ENCODE assay signal across 19 cellular contexts in genomic region chr4:142516686-142517145, GRCh38.
DNase-seq lines count a peak whose midpoint lies in the region; ATAC-seq and TF ChIP-seq lines count a peak whose summit lies in the region.
"Had no signal": no experiment of that assay in that cellular context is flagged by ENCODE, and none has a peak within 500 bp of the region (broad histone marks: within the 10 kb centered on the region; RNA-seq: fewer than 3 reads in every experiment).

No MANE protein-coding gene starts in this region.

- no peak for TF ChIP-seq CTCF in Calu3 (IDR thresholded peaks at IDR 0.05; ENCODE audit: unreplicated experiment)
- no peak for TF ChIP-seq CTCF in PC-9 (conservative IDR thresholded peaks at IDR 0.05)
- TF ChIP-seq CTCF in foreskin fibroblast (IDR thresholded peaks at IDR 0.05; ENCODE audit: low read depth, low read length), result no peak
- no peak for TF ChIP-seq CTCF in neural crest cell (conservative IDR thresholded peaks at IDR 0.05)

- POLR2A ChIA-PET in PC-9 (lab: Charles Lee; ENCODE audit: unreplicated experiment), result no interaction called here

- H3K9me3 Mint-ChIP-seq in Calu3 (ENCODE audit: low read depth, unreplicated experiment), result no peaks in the 10 kb centered on the region
- H3K9me3 Mint-ChIP-seq in neural crest cell, result no peaks in the 10 kb centered on the region
- H3K9me3 Mint-ChIP-seq: activated naive CD8-positive, alpha-beta T cell treated with anti-CD3 and anti-CD28 coated beads, Interleukin-2, amount 10 ng/mL, durations not matched to agents 7 days and 5 days had no signal

- peaks cover 21% of the 10 kb centered on the region for H3K4me1 ChIP-seq in PC-9 (replicated peaks; ENCODE audit: insufficient read depth)
- H3K4me1 ChIP-seq: psoas muscle, thyroid gland had no signal

- H3K27me3 Mint-ChIP-seq in Calu3 (ENCODE audit: unreplicated experiment) (no peaks in the 10 kb centered on the region), neural crest cell (ENCODE audit: low read depth) (no peaks in the 10 kb centered on the region)
- H3K27me3 Mint-ChIP-seq: activated naive CD8-positive, alpha-beta T cell treated with anti-CD3 and anti-CD28 coated beads, Interleukin-2, amount 10 ng/mL, durations not matched to agents 7 days and 5 days had no signal

- peaks cover 39% of the 10 kb centered on the region for H3K4me1 Mint-ChIP-seq in Calu3 (ENCODE audit: low read depth, unreplicated experiment)
- peaks cover 11% of the 10 kb centered on the region for H3K4me1 Mint-ChIP-seq in neural crest cell
- H3K4me1 Mint-ChIP-seq: activated naive CD8-positive, alpha-beta T cell treated with anti-CD3 and anti-CD28 coated beads, Interleukin-2, amount 10 ng/mL, durations not matched to agents 7 days and 5 days had no signal

- H3K4me3 ChIP-seq in PC-9, result no peak overlapping the region
- H3K4me3 ChIP-seq in foreskin fibroblast (ENCODE audit: low read depth in 1 of 2, low read length in 2 of 2), result no peak overlapping the region
- H3K4me3 ChIP-seq: coronary artery, esophagus muscularis mucosa, psoas muscle, thyroid gland had no signal

- no peaks in the 10 kb centered on the region for H3K79me2 ChIP-seq in PC-9 (ENCODE audit: low read depth)

- H3K27ac Mint-ChIP-seq in Calu3 (ENCODE audit: unreplicated experiment) (peak overlapping the region; percentile 83), neural crest cell (ENCODE audit: unreplicated experiment) (peak overlapping the region; percentile 94)
- H3K27ac Mint-ChIP-seq: activated naive CD8-positive, alpha-beta T cell treated with anti-CD3 and anti-CD28 coated beads, Interleukin-2, amount 10 ng/mL, durations not matched to agents 7 days and 5 days had no signal

- H3K4me3 Mint-ChIP-seq in Calu3 (ENCODE audit: low read depth, unreplicated experiment) (peak overlapping the region; percentile 7), neural crest cell (no peak overlapping the region)
- H3K4me3 Mint-ChIP-seq: activated naive CD8-positive, alpha-beta T cell treated with anti-CD3 and anti-CD28 coated beads, Interleukin-2, amount 10 ng/mL, durations not matched to agents 7 days and 5 days had no signal

- DNase-seq in Calu3 (peak; percentile 17), PC-9 (peak; percentile 6 to 75), foreskin fibroblast (peak; percentile 26 to 30), neural crest cell (ENCODE audit: low read depth, low spot score) (no peak), NCI-H1436 treated with DMSO at 0.1 percent for 48 hours (lab: John Stamatoyannopoulos, UW) (no peak), inferior parietal cortex (ENCODE audit: extremely low spot score) (no peak), NCI-H69 (lab: John Stamatoyannopoulos, UW) (no peak)
- DNase-seq: activated naive CD8-positive, alpha-beta T cell treated with anti-CD3 and anti-CD28 coated beads, Interleukin-2, amount 10 ng/mL, durations not matched to agents 7 days and 5 days; NCI-H1436; NCI-H526 treated with DMSO at 0.1 percent for 48 hours; psoas muscle; stimulated activated CD4-positive, alpha-beta T cell treated with anti-CD3 and anti-CD28 coated beads, Interleukin-2, amount 100 ng/mL, for 24 hours; stimulated activated CD8-positive, alpha-beta memory T cell treated with anti-CD3 and anti-CD28 coated beads, Interleukin-4, amount 100 ng/mL, for 48 hours; T-helper 1 cell; thyroid gland had no signal

- BruUV-seq in Calu3 (replicated peaks; lab: Mats Ljungman, UMichigan) (no TSS peak), PC-9 (replicated peaks; lab: Mats Ljungman, UMichigan) (no TSS peak)

- no peaks in the 10 kb centered on the region for H4K20me1 ChIP-seq in PC-9 (ENCODE audit: insufficient read depth)

- no peak overlapping the region for H2AFZ ChIP-seq in PC-9

- H3K9me3 ChIP-seq in PC-9 (ENCODE audit: insufficient read depth, low read depth), result no peaks in the 10 kb centered on the region
- H3K9me3 ChIP-seq: esophagus muscularis mucosa, psoas muscle, thyroid gland had no signal

- no peak for ATAC-seq in GM19463 (IDR thresholded peaks at IDR 0.05; ENCODE audit: unreplicated experiment)
- ATAC-seq: psoas muscle had no signal

- H3K9me2 ChIP-seq in PC-9 (ENCODE audit: insufficient read depth), result no peaks in the 10 kb centered on the region

- peaks cover 15% of the 10 kb centered on the region; the same call in 1 of the 2 replicates for H3F3A ChIP-seq in PC-9 (ENCODE audit: insufficient read depth, low read depth)

- CTCF ChIA-PET in Calu3 (lab: Charles Lee) (interaction anchor here (0.5 to 1.1 kb wide), 3 partner anchors 19 to 43 kb away, joined by 3 to 6 read pairs (median 3); no protein-coding TSS in a partner anchor), PC-9 (lab: Charles Lee) (no interaction called here)

- H3K27ac ChIP-seq in PC-9, result peak overlapping the region; percentile 72
- H3K27ac ChIP-seq: C4-2B, coronary artery, esophagus muscularis mucosa, psoas muscle, thyroid gland had no signal

- intact Hi-C loops in Calu3 (cut with micrococcal nuclease; ENCODE audit: unreplicated experiment), result loop anchor here (5.0 kb wide), 2 partner anchors 44 to 164 kb away; no protein-coding TSS in a partner anchor
- intact Hi-C loops in PC-9 (cut with micrococcal nuclease; ENCODE audit: unreplicated experiment), result loop anchor here (1.0 to 2.0 kb wide), 2 partner anchors 33 to 42 kb away; no protein-coding TSS in a partner anchor

- H3K36me3 Mint-ChIP-seq in Calu3 (ENCODE audit: insufficient read depth, unreplicated experiment) (no peaks in the 10 kb centered on the region), neural crest cell (ENCODE audit: low read depth) (no peaks in the 10 kb centered on the region)
- H3K36me3 Mint-ChIP-seq: activated naive CD8-positive, alpha-beta T cell treated with anti-CD3 and anti-CD28 coated beads, Interleukin-2, amount 10 ng/mL, durations not matched to agents 7 days and 5 days had no signal

- H3K27me3 ChIP-seq in PC-9 (ENCODE audit: insufficient read depth, low read depth), result no peaks in the 10 kb centered on the region
- H3K27me3 ChIP-seq: esophagus muscularis mucosa, thyroid gland had no signal

- peak overlapping the region; percentile 47 for H3K4me2 ChIP-seq in PC-9

- no peaks in the 10 kb centered on the region for H3K36me3 ChIP-seq in PC-9 (ENCODE audit: low read depth)
- H3K36me3 ChIP-seq: esophagus muscularis mucosa, thyroid gland had no signal

Comparison
In these comparisons a context has a peak if more than half of its experiments do, and no peak if none do; other contexts are left out.
1. DNase-seq: peak in Calu3 (single experiment), PC-9 (2 of 2) and foreskin fibroblast (2 of 2); none in neural crest cell (single experiment), NCI-H1436 treated with DMSO at 0.1 percent for 48 hours (single experiment), inferior parietal cortex (single experiment) and NCI-H69 (single experiment).